In genomic region chr5:135553688-135554462, GRCh38 we compare ENCODE assay signal across 9 cellular contexts. TPM values are rescaled to one million over a fixed set of nuclear protein-coding genes. Genes with fewer than 3 reads are reported as not detected.
A peak's percentile ranks its signal among the peaks of the same experiment; 100 is the strongest.
DNase-seq lines count a peak whose midpoint lies in the region; ATAC-seq and TF ChIP-seq lines count a peak whose summit lies in the region.
"Had no signal": no experiment of that assay in that cellular context is flagged by ENCODE, and none has a peak within 500 bp of the region (broad histone marks: within the 10 kb centered on the region; RNA-seq: fewer than 3 reads in every experiment).

No MANE protein-coding gene starts in this region.

- TF ChIP-seq POLR2A in transverse colon (IDR thresholded peaks at IDR 0.05) (no peak), esophagus muscularis mucosa (IDR thresholded peaks at IDR 0.05; ENCODE audit: low read depth) (no peak)

- ATAC-seq in HG03439 (IDR thresholded peaks at IDR 0.05; ENCODE audit: unreplicated experiment) = no peak

- DNase-seq in NCI-H510A treated with DMSO at 0.1 percent for 48 hours (lab: John Stamatoyannopoulos, UW) = peak; percentile 45
- DNase-seq in NCI-H510A (lab: John Stamatoyannopoulos, UW) = no peak
- DNase-seq in NCI-H748 (lab: John Stamatoyannopoulos, UW; ENCODE audit: unreplicated experiment) = peak; percentile 60
- peak; percentile 40 for DNase-seq in fibroblast of mammary gland (ENCODE audit: low read depth)
- peak; percentile 52 for DNase-seq in transverse colon
- no peak for DNase-seq in DMS79 treated with DMSO at 0.1 percent for 48 hours (lab: John Stamatoyannopoulos, UW)
- no peak for DNase-seq in esophagus muscularis mucosa (ENCODE audit: extremely low spot score)
- DNase-seq: CD4-positive, CD25-positive, alpha-beta regulatory T cell had no signal

- H3K4me3 ChIP-seq in fibroblast of mammary gland (ENCODE audit: control insufficient read depth, low read depth, low read length) (no peak overlapping the region), transverse colon (peak overlapping the region in 2 of 4 donors; percentile 4 to 12), esophagus muscularis mucosa (no peak overlapping the region)

- no peaks in the 10 kb centered on the region for H3K4me1 ChIP-seq in transverse colon
- no peaks in the 10 kb centered on the region for H3K4me1 ChIP-seq in esophagus muscularis mucosa

- intact Hi-C loops in transverse colon (cut with DNase I; ENCODE audit: low total_unique reads) (loop anchor here (2.0 kb wide), 1 partner anchor 87 kb away; no protein-coding TSS in a partner anchor), esophagus muscularis mucosa (cut with DNase I) (no loop called here)

- in situ Hi-C loops in transverse colon (cut with MboI; ENCODE audit: low pct_ligation_motif_present in 1 of 4, low pct_unique_long_range_greater_than_20kb in 1 of 4, low sequenced_read_pairs in 3 of 4) = loop anchor here (5.0 to 25.0 kb wide), 6 partner anchors 87 to 658 kb away; partner anchors contain the start of gene SLC25A48 (in 2 of the 4)

- H3K27ac ChIP-seq in transverse colon (no peak overlapping the region), esophagus muscularis mucosa (replicated peaks in 1 of 4) (no peak overlapping the region)

- no peaks in the 10 kb centered on the region for H3K9me3 ChIP-seq in transverse colon
- no peaks in the 10 kb centered on the region for H3K9me3 ChIP-seq in esophagus muscularis mucosa

- TF ChIP-seq CTCF in fibroblast of mammary gland (conservative IDR thresholded peaks at IDR 0.05; ENCODE audit: control insufficient read depth, insufficient read depth, low read depth, low read length) (peak; percentile 49), transverse colon (IDR thresholded peaks at IDR 0.05) (peak in 4 of 5 experiments; percentile 17 to 35 (median 22)), esophagus muscularis mucosa (IDR thresholded peaks at IDR 0.05) (peak in 1 of 3 experiments; percentile 3)

- no peaks in the 10 kb centered on the region for H3K36me3 ChIP-seq in transverse colon
- no peaks in the 10 kb centered on the region for H3K36me3 ChIP-seq in esophagus muscularis mucosa

- WGBS in transverse colon (ENCODE audit: low coverage in 1 of 2), 2 donors = 17 to 41% methylated on average over 3 to 8 of the region's 8 CpGs
- 20% methylated on average over 8 of the region's 8 CpGs for WGBS in esophagus muscularis mucosa

- TF ChIP-seq EP300 in transverse colon (IDR thresholded peaks at IDR 0.05; ENCODE audit: low read depth) (no peak), esophagus muscularis mucosa (IDR thresholded peaks at IDR 0.05) (no peak)

- H3K27me3 ChIP-seq in transverse colon (peaks cover 39% of the 10 kb centered on the region), esophagus muscularis mucosa (peaks cover 0 to 78% (median 0%) of the 10 kb centered on the region in 4 donors)

RNA-seq across cellular contexts. Expression of gene NEUROG1, which starts 18.1 kb away (rescaled TPM):
- not detected for total RNA-seq in transverse colon
- not detected for total RNA-seq in esophagus muscularis mucosa
- total RNA-seq: CD4-positive, CD25-positive, alpha-beta regulatory T cell had no signal

RNA-seq across cellular contexts. Expression of gene CXCL14, which starts 24.9 kb away (rescaled TPM):
- total RNA-seq in transverse colon (10 to 100 TPM; 11.5 to 31.0 (median 21.7) TPM), esophagus muscularis mucosa (1 to 10 TPM in 3 of 4 donors, under 1 TPM in 1; 0.42 to 4.0 (median 2.6) TPM)
- total RNA-seq: CD4-positive, CD25-positive, alpha-beta regulatory T cell had no signal

Comparison
In these comparisons a context has a peak if more than half of its experiments do, and no peak if none do; other contexts are left out.
1. DNase-seq: peak in NCI-H510A treated with DMSO at 0.1 percent for 48 hours (single experiment), NCI-H748 (single experiment), fibroblast of mammary gland (single experiment) and transverse colon (single experiment); none in NCI-H510A (single experiment), DMS79 treated with DMSO at 0.1 percent for 48 hours (single experiment) and esophagus muscularis mucosa (single experiment).